18 cellular contexts compared by ENCODE assay signal in genomic region chr11:125389339-125390166, GRCh38.
"Had no signal": no experiment of that assay in that cellular context is flagged by ENCODE, and none has a peak within 500 bp of the region (broad histone marks: within the 10 kb centered on the region; RNA-seq: fewer than 3 reads in every experiment).

No MANE protein-coding gene starts in this region.

- H3K27ac ChIP-seq: left lung, parathyroid adenoma had no signal

- H3K9ac ChIP-seq: parathyroid adenoma had no signal

- ATAC-seq: activated CD8-positive, alpha-beta T cell treated with anti-CD3 and anti-CD28 coated beads for 36 hours; activated T-cell treated with anti-CD3 and anti-CD28 coated beads, Interleukin-2, amount 50 U/mL, for 72 hours; left lung had no signal

- H3K4me1 Mint-ChIP-seq: activated B cell treated with CpG ODN at 0.5 μM for 24 hours; activated naive CD4-positive, alpha-beta T cell treated with anti-CD3 and anti-CD28 coated beads, Interleukin-2, amount 10 ng/mL, durations not matched to agents 7 days and 5 days; activated naive CD8-positive, alpha-beta T cell treated with anti-CD3 and anti-CD28 coated beads, Interleukin-2, amount 10 ng/mL, durations not matched to agents 7 days and 5 days had no signal

- H3K9me3 ChIP-seq: esophagus muscularis mucosa, left lung, right atrium auricular region, tibial nerve had no signal

- H3K27me3 ChIP-seq: esophagus muscularis mucosa, right atrium auricular region, tibial nerve had no signal

- H3K4me3 Mint-ChIP-seq: activated B cell treated with CpG ODN at 0.5 μM for 24 hours; activated CD8-positive, alpha-beta T cell treated with anti-CD3 and anti-CD28 coated beads for 36 hours; activated naive CD4-positive, alpha-beta T cell treated with anti-CD3 and anti-CD28 coated beads, Interleukin-2, amount 10 ng/mL, durations not matched to agents 7 days and 5 days; activated naive CD8-positive, alpha-beta T cell treated with anti-CD3 and anti-CD28 coated beads, Interleukin-2, amount 10 ng/mL, durations not matched to agents 7 days and 5 days; activated T-cell treated with anti-CD3 and anti-CD28 coated beads, Interleukin-2, amount 50 U/mL, for 72 hours; endodermal cell; nephron progenitor cell had no signal

- H3K9me3 Mint-ChIP-seq: activated B cell treated with CpG ODN at 0.5 μM for 24 hours; activated CD8-positive, alpha-beta T cell treated with anti-CD3 and anti-CD28 coated beads for 36 hours; activated naive CD4-positive, alpha-beta T cell treated with anti-CD3 and anti-CD28 coated beads, Interleukin-2, amount 10 ng/mL, durations not matched to agents 7 days and 5 days; activated naive CD8-positive, alpha-beta T cell treated with anti-CD3 and anti-CD28 coated beads, Interleukin-2, amount 10 ng/mL, durations not matched to agents 7 days and 5 days; activated T-cell treated with anti-CD3 and anti-CD28 coated beads, Interleukin-2, amount 50 U/mL, for 72 hours; endodermal cell; nephron progenitor cell had no signal

- H3K27ac Mint-ChIP-seq: activated B cell treated with CpG ODN at 0.5 μM for 24 hours; activated CD8-positive, alpha-beta T cell treated with anti-CD3 and anti-CD28 coated beads for 36 hours; activated naive CD4-positive, alpha-beta T cell treated with anti-CD3 and anti-CD28 coated beads, Interleukin-2, amount 10 ng/mL, durations not matched to agents 7 days and 5 days; activated naive CD8-positive, alpha-beta T cell treated with anti-CD3 and anti-CD28 coated beads, Interleukin-2, amount 10 ng/mL, durations not matched to agents 7 days and 5 days; activated T-cell treated with anti-CD3 and anti-CD28 coated beads, Interleukin-2, amount 50 U/mL, for 72 hours; endodermal cell; nephron progenitor cell had no signal

- H3K36me3 ChIP-seq: left lung, right atrium auricular region had no signal

- H3K36me3 Mint-ChIP-seq: activated naive CD4-positive, alpha-beta T cell treated with anti-CD3 and anti-CD28 coated beads, Interleukin-2, amount 10 ng/mL, durations not matched to agents 7 days and 5 days; activated naive CD8-positive, alpha-beta T cell treated with anti-CD3 and anti-CD28 coated beads, Interleukin-2, amount 10 ng/mL, durations not matched to agents 7 days and 5 days had no signal

- H3K4me3 ChIP-seq: esophagus muscularis mucosa, left lung, right atrium auricular region, tibial nerve had no signal

- H3K4me1 ChIP-seq: parathyroid adenoma had no signal

- H2AFZ ChIP-seq: parathyroid adenoma had no signal

- DNase-seq: activated B cell treated with CpG ODN at 0.5 μM for 24 hours; activated CD4-positive, alpha-beta T cell treated with anti-CD3 and anti-CD28 coated beads, Interleukin-2, amount 50 U/mL, for 1 hour; activated CD8-positive, alpha-beta T cell treated with anti-CD3 and anti-CD28 coated beads for 36 hours; activated gamma-delta T cell; activated naive CD4-positive, alpha-beta T cell treated with anti-CD3 and anti-CD28 coated beads, Interleukin-2, amount 10 ng/mL, durations not matched to agents 7 days and 5 days; activated naive CD8-positive, alpha-beta T cell treated with anti-CD3 and anti-CD28 coated beads, Interleukin-2, amount 10 ng/mL, durations not matched to agents 7 days and 5 days; activated T-cell treated with anti-CD3 and anti-CD28 coated beads, Interleukin-2, amount 50 U/mL, for 72 hours; caudate nucleus; endodermal cell; left lung; nephron progenitor cell; nucleus accumbens; stimulated activated naive CD4-positive, alpha-beta T cell treated with Interleukin-2 at 50 U/mL for 16 hours; T-helper 2 cell had no signal
